In genomic region chr20:44910690-44911262, GRCh38 we compare ENCODE assay signal across 8 cellular contexts. TPM values are rescaled to one million over a fixed set of nuclear protein-coding genes. Genes with fewer than 3 reads are reported as not detected.
DNase-seq lines count a peak whose midpoint lies in the region; ATAC-seq and TF ChIP-seq lines count a peak whose summit lies in the region.

No MANE protein-coding gene starts in this region.

- H3K4me1 ChIP-seq in esophagus (ENCODE audit: control insufficient read depth in 2 of 2, insufficient read depth in 2 of 2, low read length in 1 of 2) (peaks cover 6 to 7% of the 10 kb centered on the region in 2 donors), sigmoid colon (peaks cover 0 to 17% (median 13%) of the 10 kb centered on the region in 4 donors)

- ATAC-seq in GM18505 (IDR thresholded peaks at IDR 0.05; ENCODE audit: unreplicated experiment), result no peak

- H3K27ac ChIP-seq in esophagus (ENCODE audit: low read depth in 2 of 2, low read length in 1 of 2) (no peak overlapping the region), sigmoid colon (no peak overlapping the region)

- no peak for TF ChIP-seq EP300 in sigmoid colon (IDR thresholded peaks at IDR 0.05)

- no peaks in the 10 kb centered on the region for H3K9me3 ChIP-seq in esophagus (ENCODE audit: control insufficient read depth in 2 of 2, insufficient read depth in 1 of 2, low read depth in 1 of 2, low read length in 1 of 2)
- no peaks in the 10 kb centered on the region for H3K9me3 ChIP-seq in sigmoid colon

- DNase-seq in H7 (peak; percentile 62), RPMI7951 (ENCODE audit: low read depth) (peak; percentile 11), sigmoid colon (no peak), DMS114 treated with DMSO at 0.1 percent for 48 hours (lab: John Stamatoyannopoulos, UW; ENCODE audit: unreplicated experiment) (no peak), KG1 (lab: John Stamatoyannopoulos, UW) (no peak), putamen (ENCODE audit: low spot score) (no peak)

- no peak for TF ChIP-seq POLR2A in sigmoid colon (IDR thresholded peaks at IDR 0.05)
- no peak for TF ChIP-seq POLR2A in GM18505 (IDR thresholded peaks at IDR 0.05; ENCODE audit: borderline replicate concordance, extremely low read depth, insufficient read depth, insufficient read length)

- no peak for TF ChIP-seq CTCF in sigmoid colon (IDR thresholded peaks at IDR 0.05)

- H3K27me3 ChIP-seq in H7 (ENCODE audit: control insufficient read depth, insufficient read depth, low read length) (no peaks in the 10 kb centered on the region), esophagus (ENCODE audit: control insufficient read depth in 1 of 2, insufficient read depth in 2 of 2, low read length in 2 of 2) (no peaks in the 10 kb centered on the region), sigmoid colon (no peaks in the 10 kb centered on the region)

- intact Hi-C loops in sigmoid colon (cut with DNase I), result no loop called here

- H3K36me3 ChIP-seq in H7 (replicated peaks; ENCODE audit: control insufficient read depth, insufficient read depth, low read length) (peaks cover 36% of the 10 kb centered on the region), esophagus (ENCODE audit: control insufficient read depth in 2 of 2, insufficient read depth in 2 of 2, low read length in 1 of 2) (peaks cover 1 to 4% of the 10 kb centered on the region in 2 donors), sigmoid colon (peaks cover 9 to 27% (median 13%) of the 10 kb centered on the region in 4 donors)

- H3K4me3 ChIP-seq in H7 (ENCODE audit: insufficient read depth, low read depth, low read length) (peak overlapping the region; percentile 82), esophagus (ENCODE audit: low read depth in 1 of 2, low read length in 2 of 2) (peak overlapping the region; percentile 48 to 69), sigmoid colon (peak overlapping the region in 3 of 4 donors; percentile 45 to 72 (median 71))

- WGBS in esophagus, 2 donors, result 64 to 68% methylated on average over 17 of the region's 17 CpGs
- 78 to 82% methylated on average over 17 of the region's 17 CpGs for WGBS in sigmoid colon, 2 donors

RNA-seq across cellular contexts. Expression of gene PABPC1L, which starts 0.9 kb away (rescaled TPM):
- total RNA-seq in H7 (2014; rRNA removed; shearing (Covaris generic)), result 17.8 and 23.8 TPM in 2 replicates
- 4.9 and 6.2 TPM in 2 replicates for total RNA-seq in RPMI7951 (2014; rRNA removed; shearing (Covaris generic))
- polyA plus RNA-seq in esophagus (10 to 100 TPM; 12.1 to 31.6 TPM), sigmoid colon (10 to 100 TPM in 1 of 3 donors, 1 to 10 TPM in 2; 1.8 to 22.9 (median 4.4) TPM)
- total RNA-seq in sigmoid colon, result 10 to 100 TPM in 1 of 4 donors, 1 to 10 TPM in 3; 1.1 to 18.3 (median 6.4) TPM

RNA-seq across cellular contexts. Expression of gene YWHAB, which starts 25.3 kb away (rescaled TPM):
- 64.8 and 69.2 TPM in 2 replicates for total RNA-seq in H7 (2014; rRNA removed; shearing (Covaris generic))
- 109 and 135 TPM in 2 replicates for total RNA-seq in RPMI7951 (2014; rRNA removed; shearing (Covaris generic))
- polyA plus RNA-seq in esophagus, result 100 to 1,000 TPM in 1 of 2 donors, 10 to 100 TPM in 1; 53.4 to 112 TPM
- total RNA-seq in sigmoid colon, result 100 to 1,000 TPM in 1 of 4 donors, 10 to 100 TPM in 3; 80.3 to 110 (median 89.8) TPM
- 100 to 1,000 TPM; 155 to 214 (median 180) TPM for polyA plus RNA-seq in sigmoid colon

RNA-seq across cellular contexts. Expression of gene TOMM34, which starts 49.4 kb away (rescaled TPM):
- total RNA-seq in H7 (2014; rRNA removed; shearing (Covaris generic)), result 45.3 and 49.4 TPM in 2 replicates
- 68.0 and 90.6 TPM in 2 replicates for total RNA-seq in RPMI7951 (2014; rRNA removed; shearing (Covaris generic))
- polyA plus RNA-seq in esophagus, result 10 to 100 TPM in 1 of 2 donors, 1 to 10 TPM in 1; 6.4 to 18.5 TPM
- total RNA-seq in sigmoid colon, result 1 to 10 TPM; 7.2 to 9.2 (median 8.3) TPM
- polyA plus RNA-seq in sigmoid colon, result 10 to 100 TPM; 10.6 to 27.3 (median 15.6) TPM

RNA-seq across cellular contexts. Expression of gene STK4, which starts 55.5 kb away (rescaled TPM):
- total RNA-seq in H7 (2014; rRNA removed; shearing (Covaris generic)), result 15.6 and 23.2 TPM in 2 replicates
- 26.2 and 26.7 TPM in 2 replicates for total RNA-seq in RPMI7951 (2014; rRNA removed; shearing (Covaris generic))
- polyA plus RNA-seq in esophagus (1 to 10 TPM; 4.7 to 4.8 TPM), sigmoid colon (10 to 100 TPM in 1 of 3 donors, 1 to 10 TPM in 2; 6.0 to 25.7 (median 9.2) TPM)
- total RNA-seq in sigmoid colon, result 10 to 100 TPM; 23.9 to 31.8 (median 28.1) TPM

Comparison
In these comparisons a context has a peak if more than half of its experiments do, and no peak if none do; other contexts are left out.
1. DNase-seq: peak in H7 (single experiment) and RPMI7951 (single experiment); none in sigmoid colon (single experiment), DMS114 treated with DMSO at 0.1 percent for 48 hours (single experiment), KG1 (single experiment) and putamen (single experiment).
2. Peak in every context shown above with its lines, with median percentiles within 50 percentile points of each other: H3K4me3 ChIP-seq.